ENCODE assay signal across 9 cellular contexts in the genomic region with DNA sequence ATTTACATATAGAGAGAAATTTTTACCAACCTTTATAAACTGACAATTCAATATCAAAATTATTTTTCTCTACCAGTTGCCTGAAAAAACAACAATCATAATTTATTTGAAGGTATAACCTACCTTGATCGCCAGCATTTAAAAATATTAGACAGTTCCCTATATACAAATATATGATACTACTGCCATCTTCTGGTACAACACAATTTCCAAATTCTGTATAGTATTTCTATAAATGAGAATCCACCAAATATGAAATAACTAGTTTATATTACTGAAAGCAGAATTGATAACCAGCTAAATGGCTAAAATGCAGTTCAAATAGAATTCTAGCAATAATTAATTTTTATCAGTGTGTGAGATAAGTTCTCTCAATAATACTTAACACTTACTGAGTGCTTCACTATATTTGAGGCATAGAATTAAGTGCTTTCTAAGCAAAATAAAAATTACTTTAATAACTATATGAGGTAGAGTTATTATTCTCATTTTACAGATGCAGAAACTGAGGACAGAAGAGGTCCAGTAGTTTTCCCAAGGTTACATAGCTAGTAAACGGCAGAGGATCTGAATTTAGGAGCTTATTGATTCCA.
DNase-seq lines count a peak whose midpoint lies in the region; ATAC-seq, FAIRE-seq and TF ChIP-seq lines count a peak whose summit lies in the region.
"Had no signal": no experiment of that assay in that cellular context is flagged by ENCODE, and none has a peak within 500 bp of the region (broad histone marks: within the 10 kb centered on the region; RNA-seq: fewer than 3 reads in every experiment).

No MANE protein-coding gene starts in this region.

- H3K4me1 Mint-ChIP-seq in osteocyte (ENCODE audit: unreplicated experiment): peaks cover 6% of the 10 kb centered on the region

- DNase-seq in NCI-H1092 treated with DMSO at 0.1 percent for 48 hours (lab: John Stamatoyannopoulos, UW) (peak; percentile 4), NCI-H1092 (lab: John Stamatoyannopoulos, UW) (no peak), NCI-H1694 treated with DMSO at 0.1 percent for 48 hours (lab: John Stamatoyannopoulos, UW) (peak; percentile 49), bronchial epithelial cell (ENCODE audit: low read depth) (peak; percentile 23), osteocyte (ENCODE audit: extremely low spot score, unreplicated experiment) (no peak), thyroid gland (no peak), uterus (no peak)

- H3K4me1 ChIP-seq in thyroid gland: no peaks in the 10 kb centered on the region
- no peaks in the 10 kb centered on the region for H3K4me1 ChIP-seq in uterus

- H3K9me3 Mint-ChIP-seq in osteocyte (ENCODE audit: unreplicated experiment): no peaks in the 10 kb centered on the region
- H3K9me3 Mint-ChIP-seq: activated T-helper 1 cell treated with anti-CD3 and anti-CD28 coated beads, Interleukin-12 subunit alpha, Interleukin-12 subunit beta, Interleukin-2, Interleukin-4 antibody, amounts not matched to agents 30 ng/mL and 10 ng/mL and 1 ng/mL, durations not matched to agents 14 hours and 24 hours and 36 hours had no signal

- H3K4me3 ChIP-seq in bronchial epithelial cell (ENCODE audit: low read depth, low read length): no peak overlapping the region
- no peak overlapping the region for H3K4me3 ChIP-seq in thyroid gland (replicated peaks in 1 of 3)
- H3K4me3 ChIP-seq in uterus: no peak overlapping the region

- WGBS in thyroid gland, 2 donors: 60 to 67% methylated on average over 2 of the region's 2 CpGs

- no peak for FAIRE-seq in bronchial epithelial cell (lab: Jason Lieb, UNC)

- H3K36me3 ChIP-seq in bronchial epithelial cell (ENCODE audit: control insufficient read depth, insufficient read depth, low read length): no peaks in the 10 kb centered on the region
- no peaks in the 10 kb centered on the region for H3K36me3 ChIP-seq in thyroid gland
- H3K36me3 ChIP-seq in uterus: no peaks in the 10 kb centered on the region

- H3K4me3 Mint-ChIP-seq in osteocyte (ENCODE audit: unreplicated experiment): no peak overlapping the region
- H3K4me3 Mint-ChIP-seq: activated T-helper 1 cell treated with anti-CD3 and anti-CD28 coated beads, Interleukin-12 subunit alpha, Interleukin-12 subunit beta, Interleukin-2, Interleukin-4 antibody, amounts not matched to agents 30 ng/mL and 10 ng/mL and 1 ng/mL, durations not matched to agents 14 hours and 24 hours and 36 hours had no signal

- H3K27ac Mint-ChIP-seq in osteocyte (ENCODE audit: unreplicated experiment): no peak overlapping the region
- H3K27ac Mint-ChIP-seq: activated T-helper 1 cell treated with anti-CD3 and anti-CD28 coated beads, Interleukin-12 subunit alpha, Interleukin-12 subunit beta, Interleukin-2, Interleukin-4 antibody, amounts not matched to agents 30 ng/mL and 10 ng/mL and 1 ng/mL, durations not matched to agents 14 hours and 24 hours and 36 hours had no signal

- ATAC-seq in HG03095 (IDR thresholded peaks at IDR 0.05; ENCODE audit: unreplicated experiment): no peak

- intact Hi-C loops in thyroid gland (cut with DNase I) (no loop called here), uterus (cut with DNase I; ENCODE audit: low total_unique reads) (no loop called here)

- no peak for TF ChIP-seq CTCF in bronchial epithelial cell (IDR thresholded peaks at IDR 0.05; ENCODE audit: insufficient read depth, low read length, severe bottlenecking)
- TF ChIP-seq CTCF in osteocyte (IDR thresholded peaks at IDR 0.05): peak; percentile 67
- peak in 2 of 6 experiments; percentile 18 to 26 for TF ChIP-seq CTCF in thyroid gland (IDR thresholded peaks at IDR 0.05)
- peak in 2 of 4 experiments; percentile 9 to 29 for TF ChIP-seq CTCF in uterus (IDR thresholded peaks at IDR 0.05)

- H3K9me3 ChIP-seq in thyroid gland (no peaks in the 10 kb centered on the region), uterus (no peaks in the 10 kb centered on the region)

- no peaks in the 10 kb centered on the region for H3K27me3 ChIP-seq in bronchial epithelial cell (ENCODE audit: control insufficient read depth, insufficient read depth, low read length)
- H3K27me3 ChIP-seq in thyroid gland: no peaks in the 10 kb centered on the region
- no peaks in the 10 kb centered on the region for H3K27me3 ChIP-seq in uterus

- no peaks in the 10 kb centered on the region for H3K36me3 Mint-ChIP-seq in osteocyte (ENCODE audit: unreplicated experiment)

- H3K27me3 Mint-ChIP-seq in osteocyte (ENCODE audit: unreplicated experiment): no peaks in the 10 kb centered on the region

- H3K27ac ChIP-seq in thyroid gland (no peak overlapping the region), uterus (no peak overlapping the region)

- no peak for TF ChIP-seq POLR2A in thyroid gland (IDR thresholded peaks at IDR 0.05)
- TF ChIP-seq POLR2A in uterus (IDR thresholded peaks at IDR 0.05): no peak

Comparison
In these comparisons a context has a peak if more than half of its experiments do, and no peak if none do; other contexts are left out.
1. DNase-seq: peak in NCI-H1092 treated with DMSO at 0.1 percent for 48 hours (single experiment), NCI-H1694 treated with DMSO at 0.1 percent for 48 hours (single experiment) and bronchial epithelial cell (single experiment); none in NCI-H1092 (single experiment), osteocyte (single experiment), thyroid gland (0 of 2) and uterus (0 of 2).